Comparison of ENCODE assay signal across 9 cellular contexts in the genomic region with DNA sequence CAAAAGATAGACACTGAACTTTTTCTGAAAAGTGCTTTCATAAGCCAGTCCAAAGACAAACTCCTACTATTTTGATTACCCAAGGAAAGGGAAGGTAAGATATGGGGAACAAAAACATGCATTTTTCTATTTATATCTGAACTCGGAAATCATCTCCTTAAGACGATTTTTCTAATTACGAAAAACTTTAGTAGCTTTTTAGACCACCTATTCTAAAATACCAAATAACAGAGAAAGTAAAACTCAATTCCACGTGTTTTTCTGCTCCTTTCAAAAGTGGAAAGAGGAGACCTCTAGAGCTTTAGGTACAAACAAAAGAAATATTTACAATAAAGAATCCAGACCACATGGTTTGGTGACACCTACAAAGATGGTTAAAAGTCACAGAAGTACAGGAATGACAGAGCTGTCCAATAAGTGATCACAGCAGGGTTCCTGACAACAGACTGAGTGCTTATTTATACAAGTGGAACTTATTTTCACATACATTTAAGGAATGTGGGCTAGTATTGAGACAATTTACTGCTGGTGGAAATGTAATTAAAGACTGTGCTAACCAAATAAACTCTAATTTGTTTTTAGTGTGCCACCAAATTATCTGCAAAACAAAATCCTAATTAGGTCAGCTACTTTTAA. TPM values are rescaled to one million over a fixed set of nuclear protein-coding genes. Genes with fewer than 3 reads are reported as not detected.
DNase-seq lines count a peak whose midpoint lies in the region; ATAC-seq and TF ChIP-seq lines count a peak whose summit lies in the region.
"Had no signal": no experiment of that assay in that cellular context is flagged by ENCODE, and none has a peak within 500 bp of the region (broad histone marks: within the 10 kb centered on the region; RNA-seq: fewer than 3 reads in every experiment).

No MANE protein-coding gene starts in this region.

- intact Hi-C loops in Right ventricle myocardium superior (cut with DNase I): no loop called here
- intact Hi-C loops in colonic mucosa (cut with DNase I): loop anchor here (10.0 kb wide), 1 partner anchor 167 kb away; no protein-coding TSS in a partner anchor
- intact Hi-C loops in activated naive CD4-positive, alpha-beta T cell treated with anti-CD3 and anti-CD28 coated beads for 36 hours (cut with micrococcal nuclease): no loop called here

- peak overlapping the region; percentile 78 for H3K27ac ChIP-seq in cardiac muscle cell
- H3K27ac ChIP-seq in colonic mucosa: peak overlapping the region; percentile 97
- peak overlapping the region; percentile 60 for H3K27ac ChIP-seq in mesodermal cell (ENCODE audit: low read depth, low read length, severe bottlenecking)
- no peak overlapping the region for H3K27ac ChIP-seq in urinary bladder (ENCODE audit: low read depth)
- H3K27ac ChIP-seq: C4-2B had no signal

- 50% methylated on average over 1 of the region's 4 CpGs; no CpG with 5 or more reads in 1 of the 2 experiments for WGBS in mesodermal cell (ENCODE audit: insufficient coverage in 2 of 2), 2 experiments
- 24% methylated on average over 4 of the region's 4 CpGs for WGBS in urinary bladder

- peaks cover 5% of the 10 kb centered on the region for H3K4me1 Mint-ChIP-seq in activated CD8-positive, alpha-beta T cell treated with anti-CD3 and anti-CD28 coated beads, Interleukin-2, amount 10 ng/mL, durations not matched to agents 7 days and 5 days (ENCODE audit: low read depth)
- H3K4me1 Mint-ChIP-seq in activated naive CD4-positive, alpha-beta T cell treated with anti-CD3 and anti-CD28 coated beads for 36 hours (ENCODE audit: low read depth): peaks cover 6% of the 10 kb centered on the region

- H3K27me3 ChIP-seq in cardiac muscle cell (no peaks in the 10 kb centered on the region), colonic mucosa (no peaks in the 10 kb centered on the region)

- H3K9me3 ChIP-seq in cardiac muscle cell (ENCODE audit: low read depth) (no peaks in the 10 kb centered on the region), colonic mucosa (no peaks in the 10 kb centered on the region), mesodermal cell (ENCODE audit: control insufficient read depth, low read length) (no peaks in the 10 kb centered on the region)

- POLR2A ChIA-PET in activated CD8-positive, alpha-beta T cell treated with anti-CD3 and anti-CD28 coated beads, Interleukin-2, amount 10 ng/mL, durations not matched to agents 7 days and 5 days (lab: Charles Lee): no interaction called here

- no peak for DNase-seq in cardiac muscle cell (ENCODE audit: low read depth in 1 of 2, low spot score in 1 of 2)
- DNase-seq in Right ventricle myocardium superior: no peak
- DNase-seq in colonic mucosa: no peak
- DNase-seq in SW 1271 (lab: John Stamatoyannopoulos, UW): no peak
- DNase-seq in activated CD8-positive, alpha-beta T cell treated with anti-CD3 and anti-CD28 coated beads, Interleukin-2, amount 10 ng/mL, durations not matched to agents 7 days and 5 days: no peak
- no peak for DNase-seq in activated naive CD4-positive, alpha-beta T cell treated with anti-CD3 and anti-CD28 coated beads for 36 hours

- H3K9ac ChIP-seq in colonic mucosa (ENCODE audit: low read depth in 2 of 2, low read length in 2 of 2): peak overlapping the region; percentile 26 to 77

- H3K9me3 Mint-ChIP-seq in activated CD8-positive, alpha-beta T cell treated with anti-CD3 and anti-CD28 coated beads, Interleukin-2, amount 10 ng/mL, durations not matched to agents 7 days and 5 days (ENCODE audit: insufficient read depth): no peaks in the 10 kb centered on the region
- peaks cover 2% of the 10 kb centered on the region for H3K9me3 Mint-ChIP-seq in activated naive CD4-positive, alpha-beta T cell treated with anti-CD3 and anti-CD28 coated beads for 36 hours

- ATAC-seq in Right ventricle myocardium superior (ENCODE audit: poor library complexity): no peak
- no peak for ATAC-seq in activated CD8-positive, alpha-beta T cell treated with anti-CD3 and anti-CD28 coated beads, Interleukin-2, amount 10 ng/mL, durations not matched to agents 7 days and 5 days

- H3K27ac Mint-ChIP-seq in activated CD8-positive, alpha-beta T cell treated with anti-CD3 and anti-CD28 coated beads, Interleukin-2, amount 10 ng/mL, durations not matched to agents 7 days and 5 days: no peak overlapping the region
- no peak overlapping the region for H3K27ac Mint-ChIP-seq in activated naive CD4-positive, alpha-beta T cell treated with anti-CD3 and anti-CD28 coated beads for 36 hours

- CTCF ChIA-PET in activated CD8-positive, alpha-beta T cell treated with anti-CD3 and anti-CD28 coated beads, Interleukin-2, amount 10 ng/mL, durations not matched to agents 7 days and 5 days (lab: Charles Lee): no interaction called here
- CTCF ChIA-PET in activated naive CD4-positive, alpha-beta T cell treated with anti-CD3 and anti-CD28 coated beads for 36 hours (lab: Charles Lee): no interaction called here

- H3K4me3 ChIP-seq in cardiac muscle cell (peak overlapping the region; percentile 61), colonic mucosa (peak overlapping the region; percentile 79), mesodermal cell (ENCODE audit: extremely low read depth, insufficient read depth, low read length, poor library complexity, severe bottlenecking) (peak overlapping the region; percentile 80), urinary bladder (ENCODE audit: low read depth, low read length) (peak overlapping the region; percentile 57)

- no peak overlapping the region for H3K4me3 Mint-ChIP-seq in activated CD8-positive, alpha-beta T cell treated with anti-CD3 and anti-CD28 coated beads, Interleukin-2, amount 10 ng/mL, durations not matched to agents 7 days and 5 days
- H3K4me3 Mint-ChIP-seq in activated naive CD4-positive, alpha-beta T cell treated with anti-CD3 and anti-CD28 coated beads for 36 hours: no peak overlapping the region

- H3K4me1 ChIP-seq in cardiac muscle cell (ENCODE audit: low read depth) (peaks cover 45% of the 10 kb centered on the region), colonic mucosa (no peaks in the 10 kb centered on the region), mesodermal cell (ENCODE audit: control insufficient read depth, insufficient read depth, low read length, poor library complexity, severe bottlenecking) (peaks cover 20% of the 10 kb centered on the region), urinary bladder (ENCODE audit: insufficient read depth) (no peaks in the 10 kb centered on the region)

- no peaks in the 10 kb centered on the region for H3K36me3 Mint-ChIP-seq in activated CD8-positive, alpha-beta T cell treated with anti-CD3 and anti-CD28 coated beads, Interleukin-2, amount 10 ng/mL, durations not matched to agents 7 days and 5 days (ENCODE audit: low read depth)
- H3K36me3 Mint-ChIP-seq in activated naive CD4-positive, alpha-beta T cell treated with anti-CD3 and anti-CD28 coated beads for 36 hours (ENCODE audit: low read depth): no peaks in the 10 kb centered on the region

- H3K27me3 Mint-ChIP-seq in activated CD8-positive, alpha-beta T cell treated with anti-CD3 and anti-CD28 coated beads, Interleukin-2, amount 10 ng/mL, durations not matched to agents 7 days and 5 days (ENCODE audit: low read depth): peaks cover 28% of the 10 kb centered on the region
- peaks cover 37% of the 10 kb centered on the region for H3K27me3 Mint-ChIP-seq in activated naive CD4-positive, alpha-beta T cell treated with anti-CD3 and anti-CD28 coated beads for 36 hours (ENCODE audit: low read depth)

- no peaks in the 10 kb centered on the region for H3K36me3 ChIP-seq in cardiac muscle cell
- H3K36me3 ChIP-seq in colonic mucosa: no peaks in the 10 kb centered on the region
- peaks cover 11% of the 10 kb centered on the region for H3K36me3 ChIP-seq in mesodermal cell (ENCODE audit: control insufficient read depth, insufficient read depth, low read length)
- no peaks in the 10 kb centered on the region for H3K36me3 ChIP-seq in urinary bladder (ENCODE audit: insufficient read depth)

- no peak for TF ChIP-seq CTCF in cardiac muscle cell (IDR thresholded peaks at IDR 0.05; ENCODE audit: low read depth, low read length)
- no peak for TF ChIP-seq CTCF in colonic mucosa (IDR thresholded peaks at IDR 0.05)

RNA-seq across cellular contexts. Expression of gene LRIG3, which starts 2.5 kb away (rescaled TPM):
- total RNA-seq in cardiac muscle cell (10.7 and 24.2 TPM in 2 replicates), Right ventricle myocardium superior (5.5 TPM), colonic mucosa (10 to 100 TPM; 78.4 to 79.9 TPM), urinary bladder (139 TPM)
- polyA plus RNA-seq in cardiac muscle cell (8.5 and 14.7 TPM in 2 replicates), urinary bladder (27.8 TPM)
- polyA plus RNA-seq in mesodermal cell (2013, experiment 1 of 2): 32.8 TPM
- 24.2 TPM for polyA plus RNA-seq in mesodermal cell (2013, experiment 2 of 2)
- total RNA-seq in activated CD8-positive, alpha-beta T cell treated with anti-CD3 and anti-CD28 coated beads, Interleukin-2, amount 10 ng/mL, durations not matched to agents 7 days and 5 days: not detected
- not detected for total RNA-seq in activated naive CD4-positive, alpha-beta T cell treated with anti-CD3 and anti-CD28 coated beads for 36 hours
